17 cellular contexts compared by ENCODE assay signal in genomic region chr10:19945275-19945674, GRCh38.
A peak's percentile ranks its signal among the peaks of the same experiment; 100 is the strongest.
DNase-seq lines count a peak whose midpoint lies in the region; ATAC-seq, FAIRE-seq and TF ChIP-seq lines count a peak whose summit lies in the region.
"Had no signal": no experiment of that assay in that cellular context is flagged by ENCODE, and none has a peak within 500 bp of the region (broad histone marks: within the 10 kb centered on the region; RNA-seq: fewer than 3 reads in every experiment).

No MANE protein-coding gene starts in this region.

- H3K27me3 ChIP-seq in astrocyte (ENCODE audit: insufficient read depth, low read length) = no peaks in the 10 kb centered on the region

- no peaks in the 10 kb centered on the region for H3K79me2 ChIP-seq in astrocyte (ENCODE audit: insufficient read depth, low read length)

- H3K9me3 ChIP-seq in astrocyte (ENCODE audit: insufficient read depth, low read depth, low read length) (no peaks in the 10 kb centered on the region), mucosa of descending colon (no peaks in the 10 kb centered on the region)

- no peaks in the 10 kb centered on the region for H4K20me1 ChIP-seq in astrocyte (ENCODE audit: insufficient read depth, low read length)

- ATAC-seq in left ventricle myocardium superior (peak; percentile 79), sciatic nerve (peak; percentile 81), GM18861 (IDR thresholded peaks at IDR 0.05; ENCODE audit: unreplicated experiment) (no peak), mucosa of descending colon (no peak)
- ATAC-seq: naive thymus-derived CD8-positive, alpha-beta T cell; stimulated activated naive B cell treated with anti-CD40 and anti-IgM and Interleukin-4, amounts not matched to agents 10 μg/mL and 1 μg/mL and 100 μg/mL, for 72 hours had no signal

- H3K9ac ChIP-seq in astrocyte (ENCODE audit: low read length) = no peak overlapping the region

- H3K4me1 ChIP-seq in astrocyte (ENCODE audit: insufficient read depth, low read length) (no peaks in the 10 kb centered on the region), mucosa of descending colon (ENCODE audit: low read depth) (no peaks in the 10 kb centered on the region)

- in situ Hi-C loops in G401 (cut with HindIII; ENCODE audit: low sequenced_read_pairs) = no loop called here

- no peak overlapping the region for H2AFZ ChIP-seq in astrocyte (ENCODE audit: low read depth, low read length)

- H3K36me3 ChIP-seq in astrocyte (ENCODE audit: insufficient read depth, low read length) = no peaks in the 10 kb centered on the region
- no peaks in the 10 kb centered on the region for H3K36me3 ChIP-seq in mucosa of descending colon (ENCODE audit: low read depth)

- peak; percentile 89 for DNase-seq in G401 (ENCODE audit: low spot score)
- DNase-seq in astrocyte (ENCODE audit: low read depth) = peak; percentile 36
- DNase-seq in left ventricle myocardium superior = peak; percentile 64
- no peak for DNase-seq in sciatic nerve (ENCODE audit: low spot score)
- DNase-seq in DMS53 treated with DMSO at 0.1 percent for 48 hours (lab: John Stamatoyannopoulos, UW; ENCODE audit: unreplicated experiment) = no peak
- DNase-seq in NCI-H2081 treated with DMSO at 0.1 percent for 48 hours (lab: John Stamatoyannopoulos, UW) = no peak
- no peak for DNase-seq in mucosa of descending colon
- DNase-seq: activated naive CD4-positive, alpha-beta T cell treated with anti-CD3 and anti-CD28 coated beads, Interleukin-2, amount 50 U/mL, for 16 hours; H7; naive thymus-derived CD8-positive, alpha-beta T cell; NCI-H1417; NCI-H510A; OCI-M1; stimulated activated naive B cell treated with anti-CD40 and anti-IgM and Interleukin-4, amounts not matched to agents 10 μg/mL and 1 μg/mL and 100 μg/mL, for 72 hours had no signal

- H3K4me3 ChIP-seq in astrocyte (ENCODE audit: insufficient read depth, low read depth, low read length) (no peak overlapping the region), mucosa of descending colon (no peak overlapping the region)

- TF ChIP-seq CTCF in astrocyte (IDR thresholded peaks at IDR 0.05; ENCODE audit: insufficient read depth, low read depth, low read length) = no peak
- TF ChIP-seq CTCF in mucosa of descending colon (IDR thresholded peaks at IDR 0.05) = no peak

- no peak overlapping the region for H3K27ac Mint-ChIP-seq in astrocyte (ENCODE audit: unreplicated experiment)
- H3K27ac Mint-ChIP-seq: naive thymus-derived CD8-positive, alpha-beta T cell; stimulated activated naive B cell treated with anti-CD40 and anti-IgM and Interleukin-4, amounts not matched to agents 10 μg/mL and 1 μg/mL and 100 μg/mL, for 72 hours had no signal

- no peaks in the 10 kb centered on the region for H3K9me3 Mint-ChIP-seq in astrocyte (ENCODE audit: unreplicated experiment)

- no peaks in the 10 kb centered on the region for H3K27me3 Mint-ChIP-seq in astrocyte (ENCODE audit: low read depth, unreplicated experiment)
- H3K27me3 Mint-ChIP-seq: central memory CD8-positive, alpha-beta T cell; stimulated activated naive B cell treated with anti-CD40 and anti-IgM and Interleukin-4, amounts not matched to agents 10 μg/mL and 1 μg/mL and 100 μg/mL, for 72 hours had no signal

- H3K36me3 Mint-ChIP-seq in astrocyte (ENCODE audit: low read depth, unreplicated experiment) = peaks cover 2% of the 10 kb centered on the region
- H3K36me3 Mint-ChIP-seq: naive thymus-derived CD8-positive, alpha-beta T cell; stimulated activated naive B cell treated with anti-CD40 and anti-IgM and Interleukin-4, amounts not matched to agents 10 μg/mL and 1 μg/mL and 100 μg/mL, for 72 hours had no signal

- no peak overlapping the region for H3K27ac ChIP-seq in astrocyte (ENCODE audit: low read depth, low read length)

- FAIRE-seq in astrocyte (lab: Jason Lieb, UNC) = no peak
- FAIRE-seq: endothelial cell of umbilical vein had no signal

- peaks cover 10% of the 10 kb centered on the region for H3K4me1 Mint-ChIP-seq in astrocyte (ENCODE audit: low read depth, unreplicated experiment)
- H3K4me1 Mint-ChIP-seq: central memory CD8-positive, alpha-beta T cell; stimulated activated naive B cell treated with anti-CD40 and anti-IgM and Interleukin-4, amounts not matched to agents 10 μg/mL and 1 μg/mL and 100 μg/mL, for 72 hours had no signal

- no peak overlapping the region for H3K4me2 ChIP-seq in astrocyte (ENCODE audit: low read length)

- intact Hi-C loops in left ventricle myocardium superior (cut with micrococcal nuclease) = no loop called here
- intact Hi-C loops in sciatic nerve (cut with DNase I) = no loop called here
- intact Hi-C loops in mucosa of descending colon (cut with DNase I, micrococcal nuclease) = no loop called here

- H3K4me3 Mint-ChIP-seq in astrocyte (ENCODE audit: unreplicated experiment) = no peak overlapping the region
- H3K4me3 Mint-ChIP-seq: central memory CD8-positive, alpha-beta T cell; naive thymus-derived CD8-positive, alpha-beta T cell; stimulated activated naive B cell treated with anti-CD40 and anti-IgM and Interleukin-4, amounts not matched to agents 10 μg/mL and 1 μg/mL and 100 μg/mL, for 72 hours had no signal

Comparison
In these comparisons a context has a peak if more than half of its experiments do, and no peak if none do; other contexts are left out.
1. DNase-seq: peak in G401 (single experiment), astrocyte (single experiment) and left ventricle myocardium superior (single experiment); none in sciatic nerve (single experiment), DMS53 treated with DMSO at 0.1 percent for 48 hours (single experiment), NCI-H2081 treated with DMSO at 0.1 percent for 48 hours (single experiment) and mucosa of descending colon (0 of 3).
2. ATAC-seq: peak in left ventricle myocardium superior (single experiment) and sciatic nerve (single experiment); none in GM18861 (single experiment) and mucosa of descending colon (single experiment).